Comparison of ENCODE assay signal across 9 cellular contexts in genomic region chr10:50538473-50539398, GRCh38.
DNase-seq lines count a peak whose midpoint lies in the region; ATAC-seq and TF ChIP-seq lines count a peak whose summit lies in the region.
"Had no signal": no experiment of that assay in that cellular context is flagged by ENCODE, and none has a peak within 500 bp of the region (broad histone marks: within the 10 kb centered on the region; RNA-seq: fewer than 3 reads in every experiment).

No MANE protein-coding gene starts in this region.

- H3K4me3 ChIP-seq in CD8-positive, alpha-beta T cell (ENCODE audit: low read depth, low read length) = no peak overlapping the region
- H3K4me3 ChIP-seq in uterus = no peak overlapping the region

- no peaks in the 10 kb centered on the region for H3K36me3 ChIP-seq in CD8-positive, alpha-beta T cell (ENCODE audit: insufficient read depth, low read length)
- H3K36me3 ChIP-seq in uterus = no peaks in the 10 kb centered on the region

- H3K9me3 ChIP-seq in CD8-positive, alpha-beta T cell (ENCODE audit: low read length) = no peaks in the 10 kb centered on the region
- H3K9me3 ChIP-seq in uterus = no peaks in the 10 kb centered on the region

- H3K4me1 Mint-ChIP-seq in CD8-positive, alpha-beta T cell (ENCODE audit: low read depth) = peaks cover 52% of the 10 kb centered on the region
- peaks cover 55% of the 10 kb centered on the region for H3K4me1 Mint-ChIP-seq in activated B cell treated with CpG ODN at 0.5 μM for 24 hours

- no peaks in the 10 kb centered on the region for H3K36me3 Mint-ChIP-seq in CD8-positive, alpha-beta T cell
- no peaks in the 10 kb centered on the region for H3K36me3 Mint-ChIP-seq in activated B cell treated with CpG ODN at 0.5 μM for 24 hours (ENCODE audit: low read depth)

- no peak overlapping the region for H3K27ac ChIP-seq in CD8-positive, alpha-beta T cell (ENCODE audit: low read depth, low read length)
- H3K27ac ChIP-seq in uterus = no peak overlapping the region

- H3K9me3 Mint-ChIP-seq in CD8-positive, alpha-beta T cell = no peaks in the 10 kb centered on the region
- H3K9me3 Mint-ChIP-seq in activated B cell treated with CpG ODN at 0.5 μM for 24 hours = no peaks in the 10 kb centered on the region

- H3K27ac Mint-ChIP-seq in CD8-positive, alpha-beta T cell = no peak overlapping the region
- H3K27ac Mint-ChIP-seq in activated B cell treated with CpG ODN at 0.5 μM for 24 hours = peak overlapping the region; percentile 70

- no peak for DNase-seq in CD8-positive, alpha-beta T cell
- DNase-seq in activated B cell treated with CpG ODN at 0.5 μM for 24 hours = no peak
- DNase-seq in islet precursor cell = peak; percentile 78
- no peak for DNase-seq in uterus
- DNase-seq in NCI-H1105 (lab: John Stamatoyannopoulos, UW) = no peak
- DNase-seq: DMS53 had no signal

- POLR2A ChIA-PET in CD8-positive, alpha-beta T cell (lab: Charles Lee) = no interaction called here
- POLR2A ChIA-PET in activated B cell treated with CpG ODN at 0.5 μM for 24 hours (lab: Charles Lee) = interaction anchor here (1.7 kb wide), 1 partner anchor 25 kb away, joined by 6 read pairs; no protein-coding TSS in a partner anchor

- intact Hi-C loops in CD8-positive, alpha-beta T cell (cut with DNase I, micrococcal nuclease) = loop anchor here in 1 of 2 experiments (5.0 kb wide), 1 partner anchor 1689 kb away; no protein-coding TSS in a partner anchor
- intact Hi-C loops in activated B cell treated with CpG ODN at 0.5 μM for 24 hours (cut with micrococcal nuclease) = no loop called here
- intact Hi-C loops in uterus (cut with DNase I; ENCODE audit: low total_unique reads) = no loop called here

- CTCF ChIA-PET in CD8-positive, alpha-beta T cell (lab: Charles Lee) = no interaction called here
- CTCF ChIA-PET in activated B cell treated with CpG ODN at 0.5 μM for 24 hours (lab: Charles Lee) = no interaction called here

- H3K27me3 Mint-ChIP-seq in CD8-positive, alpha-beta T cell (ENCODE audit: low read depth) = no peaks in the 10 kb centered on the region
- H3K27me3 Mint-ChIP-seq in activated B cell treated with CpG ODN at 0.5 μM for 24 hours = no peaks in the 10 kb centered on the region

- TF ChIP-seq CTCF in CD8-positive, alpha-beta T cell (IDR thresholded peaks at IDR 0.05) = no peak
- no peak for TF ChIP-seq CTCF in activated B cell treated with CpG ODN at 0.5 μM for 24 hours (IDR thresholded peaks at IDR 0.05)
- no peak for TF ChIP-seq CTCF in uterus (IDR thresholded peaks at IDR 0.05)

- ATAC-seq in CD8-positive, alpha-beta T cell = peak; percentile 40
- ATAC-seq in GM19372 (IDR thresholded peaks at IDR 0.05; ENCODE audit: low read depth, unreplicated experiment) (peak; percentile 42), activated B cell treated with CpG ODN at 0.5 μM for 24 hours (ENCODE audit: low read depth) (peak; percentile 49), HG03354 (IDR thresholded peaks at IDR 0.05; ENCODE audit: poor library complexity, severe bottlenecking, unreplicated experiment) (no peak), GM19455 (IDR thresholded peaks at IDR 0.05; ENCODE audit: unreplicated experiment) (no peak)

- H3K4me1 ChIP-seq in CD8-positive, alpha-beta T cell (ENCODE audit: insufficient read depth, low read length) = peaks cover 12% of the 10 kb centered on the region
- no peaks in the 10 kb centered on the region for H3K4me1 ChIP-seq in uterus

- H3K4me3 Mint-ChIP-seq in CD8-positive, alpha-beta T cell = no peak overlapping the region
- peak overlapping the region; percentile 38 for H3K4me3 Mint-ChIP-seq in activated B cell treated with CpG ODN at 0.5 μM for 24 hours

- H3K27me3 ChIP-seq in CD8-positive, alpha-beta T cell (ENCODE audit: insufficient read depth, low read length) = no peaks in the 10 kb centered on the region
- H3K27me3 ChIP-seq in uterus = no peaks in the 10 kb centered on the region

- no peak for TF ChIP-seq POLR2A in uterus (IDR thresholded peaks at IDR 0.05)

Comparison
In these comparisons a context has a peak if more than half of its experiments do, and no peak if none do; other contexts are left out.
1. ATAC-seq: peak in CD8-positive, alpha-beta T cell (single experiment), GM19372 (single experiment) and activated B cell treated with CpG ODN at 0.5 μM for 24 hours (single experiment); none in HG03354 (single experiment) and GM19455 (single experiment).